31 cellular contexts compared by ENCODE assay signal in the genomic region with DNA sequence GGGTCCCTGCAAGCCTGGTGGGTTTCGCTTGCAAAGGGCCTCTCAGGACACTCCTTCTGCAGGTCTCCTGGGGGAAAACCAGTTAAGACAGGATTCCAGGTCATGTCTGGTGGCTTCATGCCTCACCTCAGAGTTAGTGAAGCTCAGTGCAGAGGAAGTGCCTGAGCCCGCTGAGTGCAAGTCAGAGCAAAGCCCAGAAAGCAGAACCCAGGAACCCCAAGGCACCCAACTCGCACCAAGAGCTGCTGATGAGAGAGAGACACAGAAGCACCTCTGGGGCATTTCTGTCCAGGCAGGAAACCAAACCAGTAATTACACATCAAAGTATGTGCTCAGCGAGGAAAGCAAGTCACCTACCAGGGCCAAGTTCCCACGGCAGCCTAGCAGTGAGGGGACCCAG.
"Had no signal": no experiment of that assay in that cellular context is flagged by ENCODE, and none has a peak within 500 bp of the region (broad histone marks: within the 10 kb centered on the region; RNA-seq: fewer than 3 reads in every experiment).

No MANE protein-coding gene starts in this region.

- H3K79me2 ChIP-seq: parathyroid adenoma had no signal

- H3K9ac ChIP-seq: neural progenitor cell, parathyroid adenoma had no signal

- H3K4me3 ChIP-seq: gastroesophageal sphincter, neural progenitor cell, psoas muscle, sigmoid colon, smooth muscle cell, stomach, transverse colon had no signal

- H3K27ac ChIP-seq: brain microvascular endothelial cell, gastroesophageal sphincter, neural progenitor cell, parathyroid adenoma, psoas muscle, sigmoid colon, stomach, testis, transverse colon had no signal

- H3K36me3 ChIP-seq: brain microvascular endothelial cell, gastroesophageal sphincter, neural progenitor cell, sigmoid colon, stomach, transverse colon had no signal

- H3K27me3 ChIP-seq: neural progenitor cell, testis had no signal

- DNase-seq: activated CD4-positive, alpha-beta memory T cell treated with anti-CD3 and anti-CD28 coated beads, Interleukin-2, amount 10 ng/mL, durations not matched to agents 7 days and 5 days; activated CD4-positive, alpha-beta T cell treated with anti-CD3 and anti-CD28 coated beads for 1 hour; activated CD4-positive, alpha-beta T cell treated with anti-CD3 and anti-CD28 coated beads, Interleukin-2, amount 10 ng/mL, durations not matched to agents 7 days and 5 days; activated CD8-positive, alpha-beta memory T cell treated with anti-CD3 and anti-CD28 coated beads, Interleukin-2, amount 50 U/mL, for 48 hours; activated gamma-delta T cell; activated naive CD4-positive, alpha-beta T cell treated with anti-CD3 and anti-CD28 coated beads, Interleukin-2, amount 50 U/mL, for 16 hours; activated T-cell treated with anti-CD3 and anti-CD28 coated beads, Interleukin-2, amount 50 U/mL, for 24 hours; amniotic stem cell; brain microvascular endothelial cell; central memory CD4-positive, alpha-beta T cell; head of caudate nucleus; hippocampal formation; immature natural killer cell; mesenchymal stem cell; natural killer cell; occipital lobe; psoas muscle; sigmoid colon; stimulated activated CD4-positive, alpha-beta T cell treated with anti-CD3 and anti-CD28 coated beads, Interleukin-1b, Interleukin-23, amount 100 ng/mL, for 48 hours; stimulated activated CD4-positive, alpha-beta T cell treated with anti-CD3 and anti-CD28 coated beads, Interleukin-4, amount 100 ng/mL, for 4 hours; stimulated activated CD8-positive, alpha-beta memory T cell treated with anti-CD3 and anti-CD28 coated beads, Interleukin-4, amount 100 ng/mL, for 48 hours; stimulated activated naive B cell treated with anti-CD40 and anti-IgM and Interleukin-4, amounts not matched to agents 10 μg/mL and 1 μg/mL and 100 μg/mL, for 72 hours; stomach; SW 1271; T-helper 2 cell; testis; transverse colon had no signal

- H3K4me1 ChIP-seq: gastroesophageal sphincter, parathyroid adenoma, psoas muscle, sigmoid colon, testis, transverse colon had no signal

- H3K9me3 ChIP-seq: gastroesophageal sphincter, psoas muscle, sigmoid colon, stomach, testis, transverse colon had no signal

- H3K4me2 ChIP-seq: neural progenitor cell, smooth muscle cell had no signal

- ATAC-seq: gastroesophageal sphincter; natural killer cell; psoas muscle; stimulated activated naive B cell treated with anti-CD40 and anti-IgM and Interleukin-4, amounts not matched to agents 10 μg/mL and 1 μg/mL and 100 μg/mL, for 72 hours had no signal

- H2AFZ ChIP-seq: neural progenitor cell, parathyroid adenoma had no signal
